Comparison of ENCODE assay signal across 11 cellular contexts in genomic region chr1:228151170-228151513, GRCh38. TPM values are rescaled to one million over a fixed set of nuclear protein-coding genes. Genes with fewer than 3 reads are reported as not detected.
DNase-seq lines count a peak whose midpoint lies in the region; ATAC-seq and TF ChIP-seq lines count a peak whose summit lies in the region.
"Had no signal": no experiment of that assay in that cellular context is flagged by ENCODE, and none has a peak within 500 bp of the region (broad histone marks: within the 10 kb centered on the region; RNA-seq: fewer than 3 reads in every experiment).

No MANE protein-coding gene starts in this region.

- H3K4me3 Mint-ChIP-seq in stimulated activated naive CD8-positive, alpha-beta T cell treated with anti-CD3 and anti-CD28 coated beads, Interleukin-15, amount 100 ng/mL, for 72 hours = no peak overlapping the region
- H3K4me3 Mint-ChIP-seq: T-helper 1 cell treated with Interleukin-12 subunit alpha and Interleukin-12 subunit beta and Interleukin-4 antibody, amounts not matched to agents 30 μg/mL and 1 μg/mL, for 36 hours had no signal

- H3K27ac ChIP-seq in esophagus squamous epithelium (peak overlapping the region; percentile 70 to 94 (median 84)), osteoblast (ENCODE audit: low read depth, low read length) (peak overlapping the region; percentile 10)

- peak overlapping the region in 3 of 4 donors; percentile 14 to 57 (median 37) for H3K4me3 ChIP-seq in esophagus squamous epithelium
- H3K4me3 ChIP-seq in osteoblast (ENCODE audit: insufficient read depth, low read length) = no peak overlapping the region

- H3K27me3 Mint-ChIP-seq in stimulated activated naive CD8-positive, alpha-beta T cell treated with anti-CD3 and anti-CD28 coated beads, Interleukin-15, amount 100 ng/mL, for 72 hours = no peaks in the 10 kb centered on the region

- peaks cover 47% of the 10 kb centered on the region for H3K79me2 ChIP-seq in osteoblast (ENCODE audit: insufficient read depth, low read length)

- peaks cover 32% of the 10 kb centered on the region for H3K4me1 Mint-ChIP-seq in stimulated activated naive CD8-positive, alpha-beta T cell treated with anti-CD3 and anti-CD28 coated beads, Interleukin-15, amount 100 ng/mL, for 72 hours

- H3K9me3 ChIP-seq in esophagus squamous epithelium = no peaks in the 10 kb centered on the region
- H3K9me3 ChIP-seq in osteoblast (ENCODE audit: low read depth, low read length) = no peaks in the 10 kb centered on the region

- H3K9me3 Mint-ChIP-seq in stimulated activated naive CD8-positive, alpha-beta T cell treated with anti-CD3 and anti-CD28 coated beads, Interleukin-15, amount 100 ng/mL, for 72 hours = no peaks in the 10 kb centered on the region
- H3K9me3 Mint-ChIP-seq: T-helper 1 cell treated with Interleukin-12 subunit alpha and Interleukin-12 subunit beta and Interleukin-4 antibody, amounts not matched to agents 30 μg/mL and 1 μg/mL, for 36 hours had no signal

- TF ChIP-seq CTCF in esophagus squamous epithelium (IDR thresholded peaks at IDR 0.05) (no peak), osteoblast (IDR thresholded peaks at IDR 0.05; ENCODE audit: extremely low read depth, low read depth, low read length) (no peak)

- no peak for TF ChIP-seq POLR2A in esophagus squamous epithelium (IDR thresholded peaks at IDR 0.05)
- no peak for TF ChIP-seq POLR2A in erythroblast (IDR thresholded peaks at IDR 0.05; ENCODE audit: low read length)

- H2AFZ ChIP-seq in osteoblast (ENCODE audit: low read length) = no peak overlapping the region

- no peaks in the 10 kb centered on the region for H3K27me3 ChIP-seq in esophagus squamous epithelium
- no peaks in the 10 kb centered on the region for H3K27me3 ChIP-seq in osteoblast (ENCODE audit: insufficient read depth, low read length)

- intact Hi-C loops in esophagus squamous epithelium (cut with DNase I) = no loop called here

- H3K36me3 ChIP-seq in esophagus squamous epithelium = peaks cover 6 to 31% (median 14%) of the 10 kb centered on the region in 3 donors
- peaks cover 4% of the 10 kb centered on the region for H3K36me3 ChIP-seq in osteoblast (ENCODE audit: insufficient read depth, low read length)

- no peak for DNase-seq in stimulated activated naive CD8-positive, alpha-beta T cell treated with anti-CD3 and anti-CD28 coated beads, Interleukin-15, amount 100 ng/mL, for 72 hours
- no peak for DNase-seq in stimulated activated naive CD8-positive, alpha-beta T cell treated with anti-CD3 and anti-CD28 coated beads, Interleukin-15, Interleukin-2, amounts not matched to agents 100 U/mL and 50 U/mL, for 24 hours
- DNase-seq in esophagus squamous epithelium (lab: John Stamatoyannopoulos, UW) = no peak
- DNase-seq in osteoblast (ENCODE audit: insufficient read length, low spot score, missing footprints) = peak; percentile 58
- no peak for DNase-seq in erythroblast (lab: John Stamatoyannopoulos, UW)
- DNase-seq in ecto neural progenitor cell (ENCODE audit: low spot score) = no peak
- DNase-seq: GDM1; stimulated activated naive CD4-positive, alpha-beta T cell treated with Interleukin-2 at 50 U/mL for 16 hours had no signal

- peak; percentile 8 for ATAC-seq in stimulated activated naive CD8-positive, alpha-beta T cell treated with anti-CD3 and anti-CD28 coated beads, Interleukin-15, amount 100 ng/mL, for 72 hours
- ATAC-seq in stimulated activated naive CD8-positive, alpha-beta T cell treated with anti-CD3 and anti-CD28 coated beads, Interleukin-15, Interleukin-2, amounts not matched to agents 100 U/mL and 50 U/mL, for 24 hours = no peak
- no peak for ATAC-seq in GM18873 (IDR thresholded peaks at IDR 0.05; ENCODE audit: low FRiP score, unreplicated experiment)
- no peak for ATAC-seq in HG02938 (IDR thresholded peaks at IDR 0.05; ENCODE audit: unreplicated experiment)

- H3K4me1 ChIP-seq in esophagus squamous epithelium (peaks cover 32 to 82% (median 48%) of the 10 kb centered on the region in 3 donors), osteoblast (ENCODE audit: insufficient read depth, low read length) (peaks cover 19% of the 10 kb centered on the region)

- peak overlapping the region; percentile 42 to 57 for H3K27ac Mint-ChIP-seq in stimulated activated naive CD8-positive, alpha-beta T cell treated with anti-CD3 and anti-CD28 coated beads, Interleukin-15, amount 100 ng/mL, for 72 hours
- H3K27ac Mint-ChIP-seq: T-helper 1 cell treated with Interleukin-12 subunit alpha and Interleukin-12 subunit beta and Interleukin-4 antibody, amounts not matched to agents 30 μg/mL and 1 μg/mL, for 36 hours had no signal

- peak overlapping the region; percentile 4 for H3K4me2 ChIP-seq in osteoblast (ENCODE audit: insufficient read depth, low read length)

- H4K20me1 ChIP-seq in osteoblast (ENCODE audit: insufficient read depth, low read length) = peaks cover 44% of the 10 kb centered on the region

- WGBS in esophagus squamous epithelium, 2 donors = 12% methylated on average over 4 of the region's 6 CpGs; no CpG with 5 or more reads in 1 of the 2 donors

RNA-seq across cellular contexts. Expression of gene GJC2, which starts 1.4 kb away (rescaled TPM):
- 1 to 10 TPM in 1 of 4 donors, under 1 TPM in 3; 0.48 to 2.7 (median 0.66) TPM for total RNA-seq in esophagus squamous epithelium
- 0.88 and 1.4 TPM in 2 replicates for total RNA-seq in osteoblast

RNA-seq across cellular contexts. Expression of gene GUK1, which starts 11.1 kb away (rescaled TPM):
- total RNA-seq in esophagus squamous epithelium (100 to 1,000 TPM; 279 to 320 (median 302) TPM), osteoblast (253 and 278 TPM in 2 replicates)

RNA-seq across cellular contexts. Expression of gene IBA57, which starts 14.5 kb away (rescaled TPM):
- total RNA-seq in esophagus squamous epithelium = 1 to 10 TPM; 4.8 to 9.1 (median 5.7) TPM
- total RNA-seq in osteoblast = 4.4 and 4.7 TPM in 2 replicates

RNA-seq across cellular contexts. Expression of gene MRPL55, which starts 42.0 kb away (rescaled TPM):
- total RNA-seq in esophagus squamous epithelium (10 to 100 TPM; 33.8 to 62.2 (median 51.2) TPM), osteoblast (34.5 and 51.4 TPM in 2 replicates)

RNA-seq across cellular contexts. Expression of gene C1orf35, which starts 48.0 kb away (rescaled TPM):
- 10 to 100 TPM in 3 of 4 donors, 1 to 10 TPM in 1; 8.5 to 21.3 (median 18.1) TPM for total RNA-seq in esophagus squamous epithelium
- total RNA-seq in osteoblast = 5.3 and 5.4 TPM in 2 replicates
